In genomic region chr10:21334891-21335696, GRCh38 we compare ENCODE assay signal across 9 cellular contexts.
A peak's percentile ranks its signal among the peaks of the same experiment; 100 is the strongest.
DNase-seq lines count a peak whose midpoint lies in the region; ATAC-seq and TF ChIP-seq lines count a peak whose summit lies in the region.
"Had no signal": no experiment of that assay in that cellular context is flagged by ENCODE, and none has a peak within 500 bp of the region (broad histone marks: within the 10 kb centered on the region; RNA-seq: fewer than 3 reads in every experiment).

No MANE protein-coding gene starts in this region.

- H3K4me1 ChIP-seq in HUES48 (ENCODE audit: control insufficient read depth, insufficient read depth, low read length) (peaks cover 15% of the 10 kb centered on the region), thyroid gland (peaks cover 0 to 28% of the 10 kb centered on the region in 2 donors)

- CTCF ChIA-PET in MCF 10A (lab: Yijun Ruan, JAX): interaction anchor here (0.6 to 1.8 kb wide), 10 partner anchors 19 to 1404 kb away, joined by 3 to 8 read pairs (median 4); no protein-coding TSS in a partner anchor

- no peak for TF ChIP-seq CTCF in MCF 10A (IDR thresholded peaks at IDR 0.05; ENCODE audit: unreplicated experiment)
- no peak for TF ChIP-seq CTCF in kidney epithelial cell (IDR thresholded peaks at IDR 0.05; ENCODE audit: insufficient read depth, low read length, poor library complexity, severe bottlenecking)
- TF ChIP-seq CTCF in thyroid gland (IDR thresholded peaks at IDR 0.05): no peak

- no TSS peak for BruUV-seq in MCF 10A (replicated peaks; lab: Mats Ljungman, UMichigan)

- peak overlapping the region; percentile 56 for H3K27ac ChIP-seq in HUES48 (ENCODE audit: low read depth, low read length)
- peak overlapping the region in 1 of 3 donors; percentile 55 for H3K27ac ChIP-seq in thyroid gland

- H3K36me3 ChIP-seq in HUES48 (ENCODE audit: control insufficient read depth, insufficient read depth, low read length) (no peaks in the 10 kb centered on the region), kidney epithelial cell (ENCODE audit: control insufficient read depth, insufficient read depth, low read length) (no peaks in the 10 kb centered on the region), thyroid gland (no peaks in the 10 kb centered on the region)

- peaks cover 31% of the 10 kb centered on the region for H3K4me1 Mint-ChIP-seq in MCF 10A (ENCODE audit: insufficient read depth, unreplicated experiment)

- peak overlapping the region; percentile 90 for H3K27ac Mint-ChIP-seq in MCF 10A (ENCODE audit: low read depth, unreplicated experiment)

- WGBS in thyroid gland, 2 donors: 66 to 75% methylated on average over 14 of the region's 14 CpGs

- H3K9me3 Mint-ChIP-seq in MCF 10A (ENCODE audit: unreplicated experiment): no peaks in the 10 kb centered on the region

- POLR2A ChIA-PET in MCF 10A (lab: Yijun Ruan, JAX): interaction anchor here (0.7 to 4.5 kb wide), 13 partner anchors 10 to 608 kb away, joined by 3 to 53 read pairs (median 4); no protein-coding TSS in a partner anchor

- no peak overlapping the region for H3K9ac ChIP-seq in HUES48 (ENCODE audit: low read depth, low read length)

- H3K27me3 ChIP-seq in HUES48 (ENCODE audit: control insufficient read depth, insufficient read depth, low read length): no peaks in the 10 kb centered on the region
- no peaks in the 10 kb centered on the region for H3K27me3 ChIP-seq in kidney epithelial cell (ENCODE audit: control insufficient read depth, insufficient read depth, low read length)
- H3K27me3 ChIP-seq in thyroid gland: no peaks in the 10 kb centered on the region

- ATAC-seq in GM19395 (IDR thresholded peaks at IDR 0.05; ENCODE audit: unreplicated experiment): no peak
- no peak for ATAC-seq in HG02938 (IDR thresholded peaks at IDR 0.05; ENCODE audit: unreplicated experiment)

- no peak for TF ChIP-seq POLR2A in thyroid gland (IDR thresholded peaks at IDR 0.05)

- intact Hi-C loops in MCF 10A (cut with micrococcal nuclease) (loop anchor here (1.0 to 5.0 kb wide), 3 partner anchors 43 to 197 kb away; partner anchors contain the start of gene MLLT10), thyroid gland (cut with DNase I) (no loop called here)

- DNase-seq in MCF 10A (ENCODE audit: unreplicated experiment) (peak; percentile 95), kidney epithelial cell (ENCODE audit: low read depth) (peak; percentile 59), thyroid gland (peak; percentile 34 to 57), GF-D8 (lab: John Stamatoyannopoulos, UW) (no peak)
- no peak for DNase-seq in activated CD4-positive, alpha-beta T cell treated with anti-CD3 and anti-CD28 coated beads for 4 hours
- DNase-seq: activated CD4-positive, CD25-positive, alpha-beta regulatory T cell had no signal

- H3K27me3 Mint-ChIP-seq in MCF 10A (ENCODE audit: insufficient read depth, unreplicated experiment): no peaks in the 10 kb centered on the region

- no peaks in the 10 kb centered on the region for H3K36me3 Mint-ChIP-seq in MCF 10A (ENCODE audit: insufficient read depth, unreplicated experiment)

- H3K9me3 ChIP-seq in HUES48 (ENCODE audit: control insufficient read depth, insufficient read depth, low read length) (no peaks in the 10 kb centered on the region), thyroid gland (no peaks in the 10 kb centered on the region)

- H3K4me3 ChIP-seq in HUES48 (ENCODE audit: low read depth, low read length) (no peak overlapping the region), kidney epithelial cell (ENCODE audit: low read depth, low read length) (no peak overlapping the region), thyroid gland (replicated peaks in 1 of 3) (no peak overlapping the region)

- H3K4me3 Mint-ChIP-seq in MCF 10A (ENCODE audit: unreplicated experiment): peak overlapping the region; percentile 50

Comparison
In these comparisons a context has a peak if more than half of its experiments do, and no peak if none do; other contexts are left out.
1. DNase-seq: peak in MCF 10A (single experiment), kidney epithelial cell (single experiment) and thyroid gland (2 of 2); none in activated CD4-positive, alpha-beta T cell treated with anti-CD3 and anti-CD28 coated beads for 4 hours (0 of 2) and GF-D8 (single experiment).